ENCODE assay signal across 8 cellular contexts in the genomic region with DNA sequence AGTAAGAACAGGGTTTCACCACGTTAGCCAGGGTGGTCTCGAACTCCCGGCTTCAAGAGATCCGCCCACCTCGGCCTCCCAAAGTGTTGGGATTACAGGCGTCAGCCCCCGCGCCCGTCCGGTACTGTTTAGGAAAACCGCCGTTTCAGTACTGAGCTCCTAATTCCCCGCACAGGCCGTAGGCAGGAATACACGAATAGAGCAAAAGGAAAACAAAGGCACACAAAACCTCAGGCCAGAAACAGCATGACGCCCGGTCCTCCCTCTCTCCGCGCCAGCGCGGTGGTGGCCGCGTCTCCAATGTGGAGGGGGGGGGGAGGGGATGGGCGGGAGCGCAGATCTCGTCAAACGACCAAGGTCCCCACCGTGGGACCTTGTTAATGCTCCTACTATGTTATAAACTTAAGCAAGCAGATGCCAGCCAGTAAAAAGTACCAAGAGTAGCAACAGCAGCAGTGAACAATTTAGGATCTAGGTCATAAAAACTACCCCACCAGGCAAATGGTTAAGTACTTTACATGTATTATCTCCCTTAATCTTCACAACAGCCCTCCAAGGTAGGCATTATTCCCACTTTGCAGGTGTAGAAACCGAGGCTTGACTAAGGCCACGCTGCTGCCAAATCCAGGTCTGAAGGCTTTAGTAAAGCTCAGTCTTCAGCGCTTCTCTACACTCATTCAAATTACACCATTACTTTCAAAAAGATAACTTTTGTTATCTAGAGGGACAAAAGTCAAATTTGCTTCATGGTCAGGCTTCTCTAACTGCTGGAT. TPM values are rescaled to one million over a fixed set of nuclear protein-coding genes. Genes with fewer than 3 reads are reported as not detected.
DNase-seq lines count a peak whose midpoint lies in the region; ATAC-seq and TF ChIP-seq lines count a peak whose summit lies in the region.

No MANE protein-coding gene starts in this region.

- H3K56ac ChIP-seq in IMR-90 (ENCODE audit: extremely low read depth, insufficient read depth, low read length), result peak overlapping the region; percentile 66

- WGBS in IMR-90 (ENCODE audit: extremely low coverage in 2 of 2, insufficient read length in 1 of 2), 2 experiments, result 100% methylated on average over 1 of the region's 31 CpGs; no CpG with 5 or more reads in 1 of the 2 experiments

- H2AK9ac ChIP-seq in IMR-90 (replicated peaks; ENCODE audit: low read depth, low read length, poor library complexity), result peak overlapping the region; percentile 73

- intact Hi-C loops in IMR-90 (cut with micrococcal nuclease), result loop anchor here (1.0 to 5.0 kb wide), 2 partner anchors 17 to 269 kb away; no protein-coding TSS in a partner anchor

- peaks cover 4% of the 10 kb centered on the region for H3K4me1 ChIP-seq in IMR-90 (ENCODE audit: control insufficient read depth, insufficient read depth, low read length)
- peaks cover 22% of the 10 kb centered on the region for H3K4me1 ChIP-seq in adipocyte (ENCODE audit: control insufficient read depth, insufficient read depth, low read length)
- no peaks in the 10 kb centered on the region for H3K4me1 ChIP-seq in cardiac muscle cell (ENCODE audit: low read depth)

- peak overlapping the region; percentile 82 for H2BK5ac ChIP-seq in IMR-90 (ENCODE audit: low read depth, low read length, poor library complexity, severe bottlenecking)

- H2BK15ac ChIP-seq in IMR-90 (ENCODE audit: low read depth, low read length), result no peak overlapping the region

- peak overlapping the region; percentile 77 for H2AFZ ChIP-seq in IMR-90 (replicated peaks; ENCODE audit: low read length, poor library complexity)

- H4K5ac ChIP-seq in IMR-90 (ENCODE audit: low read depth, low read length), result peak overlapping the region; percentile 88

- H3K27me3 ChIP-seq in IMR-90 (ENCODE audit: control insufficient read depth, insufficient read depth, low read length) (no peaks in the 10 kb centered on the region), adipocyte (replicated peaks; ENCODE audit: control insufficient read depth, insufficient read depth, low read length) (no peaks in the 10 kb centered on the region), cardiac muscle cell (no peaks in the 10 kb centered on the region)

- peak; percentile 50 for ATAC-seq in IMR-90 (ENCODE audit: low read depth)
- no peak for ATAC-seq in omental fat pad (ENCODE audit: low FRiP score)
- ATAC-seq in GM19035 (IDR thresholded peaks at IDR 0.05; ENCODE audit: unreplicated experiment), result no peak

- in situ Hi-C loops in IMR-90 (cut with MboI; ENCODE audit: low sequenced_read_pairs), result no loop called here

- peaks cover 33 to 66% of the 10 kb centered on the region in 2 experiments for H3K79me1 ChIP-seq in IMR-90 (ENCODE audit: low read depth in 1 of 2, low read length in 2 of 2)

- POLR2A ChIA-PET in IMR-90 (lab: Charles Lee; ENCODE audit: unreplicated experiment), result no interaction called here

- H3K9me3 ChIP-seq in IMR-90 (ENCODE audit: control insufficient read depth, insufficient read depth, low read length) (no peaks in the 10 kb centered on the region), adipocyte (ENCODE audit: control insufficient read depth, low read length) (no peaks in the 10 kb centered on the region), cardiac muscle cell (ENCODE audit: low read depth) (no peaks in the 10 kb centered on the region)

- DNase-seq in DMS114 treated with DMSO at 0.1 percent for 48 hours (lab: John Stamatoyannopoulos, UW; ENCODE audit: unreplicated experiment) (peak; percentile 65), IMR-90 (peak; percentile 64), SHP77 (lab: John Stamatoyannopoulos, UW) (peak; percentile 34 to 76), adipocyte (ENCODE audit: low read depth) (peak; percentile 79), cardiac muscle cell (ENCODE audit: low read depth in 1 of 2, low spot score in 1 of 2) (peak; percentile 59 to 61), omental fat pad (ENCODE audit: low spot score) (peak; percentile 30), 8988T (no peak)

- no TSS peak for BruUV-seq in IMR-90 (replicated peaks; lab: Mats Ljungman, UMichigan)

- CTCF ChIA-PET in IMR-90 (lab: Yijun Ruan, JAX), result interaction anchor here (0.7 kb wide), 1 partner anchor 623 kb away, joined by 3 read pairs; no protein-coding TSS in a partner anchor

- H2BK20ac ChIP-seq in IMR-90 (ENCODE audit: low read depth, low read length), result no peak overlapping the region

- peak overlapping the region; percentile 44; the same call in 1 of the 2 replicates for H2AK5ac ChIP-seq in IMR-90 (ENCODE audit: low read depth, low read length)

- peak overlapping the region; percentile 49 for H3K23ac ChIP-seq in IMR-90 (ENCODE audit: low read depth, low read length)

- H3K9ac ChIP-seq in IMR-90 (ENCODE audit: low read depth, low read length) (peak overlapping the region; percentile 89), adipocyte (ENCODE audit: low read length) (peak overlapping the region; percentile 88)

- TF ChIP-seq CTCF in IMR-90 (conservative IDR thresholded peaks at IDR 0.05; ENCODE audit: low read depth, low read length) (no peak), cardiac muscle cell (IDR thresholded peaks at IDR 0.05; ENCODE audit: low read depth, low read length) (no peak), omental fat pad (IDR thresholded peaks at IDR 0.05) (no peak)

- H3K18ac ChIP-seq in IMR-90 (ENCODE audit: low read depth, low read length), result peak overlapping the region; percentile 81

- peak overlapping the region; percentile 49; the same call in 1 of the 2 replicates for H2BK120ac ChIP-seq in IMR-90 (ENCODE audit: low read depth, low read length)

- peak overlapping the region; percentile 67 for H3K4ac ChIP-seq in IMR-90 (ENCODE audit: low read depth, low read length)

- H3K27ac ChIP-seq in IMR-90 (ENCODE audit: insufficient read depth, low read length) (peak overlapping the region; percentile 97), cardiac muscle cell (peak overlapping the region; percentile 77)

- H3K4me2 ChIP-seq in IMR-90 (ENCODE audit: low read depth, low read length), result peak overlapping the region; percentile 95

- H3K4me3 ChIP-seq in IMR-90 (ENCODE audit: insufficient read depth, low read depth, low read length) (peak overlapping the region; percentile 78), adipocyte (ENCODE audit: low read length) (peak overlapping the region; percentile 86), cardiac muscle cell (peak overlapping the region; percentile 61)

- H4K8ac ChIP-seq in IMR-90 (ENCODE audit: low read depth in 2 of 2, low read length in 2 of 2), result peak overlapping the region; percentile 78 to 91

- peaks cover 16% of the 10 kb centered on the region for H3K9me1 ChIP-seq in IMR-90 (ENCODE audit: insufficient read depth, low read length)

- H4K20me1 ChIP-seq in IMR-90 (ENCODE audit: insufficient read depth, low read length), result peaks cover 45% of the 10 kb centered on the region

- dilution Hi-C loops in IMR-90 (cut with HindIII; ENCODE audit: low sequenced_read_pairs, unreplicated experiment), result no loop called here

- TF ChIP-seq RAD21 in IMR-90 (IDR thresholded peaks at IDR 0.05; ENCODE audit: low read length), result no peak

- peaks cover 4% of the 10 kb centered on the region for H3K36me3 ChIP-seq in IMR-90 (ENCODE audit: control insufficient read depth, insufficient read depth, low read length)
- peaks cover 4% of the 10 kb centered on the region for H3K36me3 ChIP-seq in adipocyte (ENCODE audit: control insufficient read depth, insufficient read depth, low read length, severe bottlenecking)
- no peaks in the 10 kb centered on the region for H3K36me3 ChIP-seq in cardiac muscle cell

- peak overlapping the region; percentile 55 for H3K14ac ChIP-seq in IMR-90 (replicated peaks; ENCODE audit: low read depth, low read length)

- H4K91ac ChIP-seq in IMR-90 (ENCODE audit: insufficient read depth, low read depth, low read length), result peak overlapping the region; percentile 71; the same call in 1 of the 2 replicates

- TF ChIP-seq POLR2A in IMR-90 (IDR thresholded peaks at IDR 0.05; ENCODE audit: low read depth, low read length), result no peak

TF ChIP-seq in IMR-90, 13 proteins besides CTCF, POLR2A, EP300 and RAD21:
- TF ChIP-seq CHD1 (IDR thresholded peaks at IDR 0.05; ENCODE audit: low read depth, low read length), result no peak
- TF ChIP-seq CEBPB (IDR thresholded peaks at IDR 0.05; ENCODE audit: low read depth, low read length), result no peak
- peak; percentile 50; the same call in 1 of the 2 replicates for TF ChIP-seq MXI1 (IDR thresholded peaks at IDR 0.05; ENCODE audit: borderline replicate concordance, low read depth, low read length)
- no peak for TF ChIP-seq FOS (IDR thresholded peaks at IDR 0.05; ENCODE audit: low read depth, low read length)
- no peak for TF ChIP-seq RFX5 (IDR thresholded peaks at IDR 0.05; ENCODE audit: low read depth, low read length)

RNA-seq across cellular contexts. Expression of a gene that starts 0.7 kb away (rescaled TPM):
- 101 and 131 TPM in 2 replicates for total RNA-seq in IMR-90 (2012; rRNA removed)
- polyA plus RNA-seq in IMR-90 (2012; rRNA removed), result 70.9 and 72.2 TPM in 2 replicates
- polyA plus RNA-seq in IMR-90 (2012; cell fraction: cytosol; rRNA removed), result 28.3 and 36.9 TPM in 2 replicates
- 83.2 and 150 TPM in 2 replicates for polyA plus RNA-seq in IMR-90 (2012; cell fraction: nucleus; rRNA removed; ENCODE audit: low replicate concordance)
- 63.7 and 74.3 TPM in 2 replicates for total RNA-seq in cardiac muscle cell
- 47.5 and 64.3 TPM in 2 replicates for polyA plus RNA-seq in cardiac muscle cell
- 100 to 1,000 TPM in 2 of 4 donors, 10 to 100 TPM in 2; 67.9 to 139 (median 100) TPM for total RNA-seq in omental fat pad

RNA-seq across cellular contexts. Expression of a gene that starts 41.1 kb away (rescaled TPM):
- under 0.01 TPM in 1 of 2 replicates, not detected in the other for total RNA-seq in IMR-90 (2012; rRNA removed)
- 0.03 and 0.09 TPM in 2 replicates for polyA plus RNA-seq in IMR-90 (2012; rRNA removed)
- polyA plus RNA-seq in IMR-90 (2012; cell fraction: cytosol; rRNA removed), result 0.05 TPM in 1 of 2 replicates, not detected in the other
- polyA plus RNA-seq in IMR-90 (2012; cell fraction: nucleus; rRNA removed; ENCODE audit: low replicate concordance), result 0.03 and 0.11 TPM in 2 replicates
- 0.12 and 0.46 TPM in 2 replicates for total RNA-seq in cardiac muscle cell
- not detected in 2 replicates for polyA plus RNA-seq in cardiac muscle cell
- under 1 TPM in 3 of 4 donors, not detected in 1; 0.09 to 0.50 (median 0.12) TPM for total RNA-seq in omental fat pad

RNA-seq across cellular contexts. Expression of a gene that starts 50.2 kb away (rescaled TPM):
- total RNA-seq in IMR-90 (2012; rRNA removed) (24.7 and 25.3 TPM in 2 replicates), cardiac muscle cell (41.6 and 46.5 TPM in 2 replicates), omental fat pad (10 to 100 TPM; 25.6 to 37.1 (median 31.9) TPM)
- polyA plus RNA-seq in IMR-90 (2012; rRNA removed) (20.6 and 21.3 TPM in 2 replicates), cardiac muscle cell (60.8 and 77.2 TPM in 2 replicates)
- 5.2 and 5.9 TPM in 2 replicates for polyA plus RNA-seq in IMR-90 (2012; cell fraction: cytosol; rRNA removed)
- 17.5 and 18.6 TPM in 2 replicates for polyA plus RNA-seq in IMR-90 (2012; cell fraction: nucleus; rRNA removed; ENCODE audit: low replicate concordance)
